8 cellular contexts compared by ENCODE assay signal in the genomic region with DNA sequence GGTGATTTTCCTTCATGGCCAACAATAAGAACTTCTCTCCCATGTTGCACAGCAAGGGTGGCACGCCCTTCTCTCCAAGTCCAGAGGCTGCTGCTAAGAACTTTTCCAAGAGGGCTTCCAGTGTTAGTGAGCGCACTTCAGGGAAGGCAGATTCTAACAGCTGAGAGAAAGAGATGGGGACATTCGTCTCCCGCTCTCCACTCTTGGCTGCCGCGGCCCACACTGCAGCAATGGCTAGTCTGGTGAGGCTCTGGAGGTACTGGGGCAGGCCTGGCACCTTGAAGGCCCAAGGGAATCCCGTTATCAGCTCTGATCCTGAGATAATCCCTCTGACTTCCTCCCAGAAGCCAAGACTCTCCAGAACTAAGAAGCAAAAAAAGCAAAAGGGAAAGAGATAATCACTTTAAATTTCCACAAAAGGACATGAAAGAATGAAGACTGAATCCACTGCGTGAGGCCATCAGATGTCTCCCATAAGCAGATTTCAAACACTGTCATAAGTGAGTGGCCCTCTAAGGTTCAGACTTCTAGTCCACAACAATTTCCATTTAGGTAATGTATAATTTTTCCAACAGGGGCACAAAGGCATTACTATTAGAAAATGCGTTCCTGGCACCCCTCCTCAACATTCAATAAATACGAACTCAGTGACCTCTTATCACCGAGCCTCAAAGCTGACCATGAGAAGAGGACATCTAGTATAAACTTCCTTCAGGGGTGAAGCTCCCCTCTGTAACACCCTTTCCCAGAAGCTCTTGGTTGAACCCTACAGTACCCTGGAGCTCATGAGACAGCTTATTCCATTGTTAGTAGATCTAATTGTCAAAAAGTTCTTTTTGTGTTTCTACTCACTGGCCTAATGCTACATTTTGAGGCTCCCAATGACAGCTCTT.
DNase-seq lines count a peak whose midpoint lies in the region; ATAC-seq and TF ChIP-seq lines count a peak whose summit lies in the region.
"Had no signal": no experiment of that assay in that cellular context is flagged by ENCODE, and none has a peak within 500 bp of the region (broad histone marks: within the 10 kb centered on the region; RNA-seq: fewer than 3 reads in every experiment).

No MANE protein-coding gene starts in this region.

- TF ChIP-seq POLR2A in stomach (IDR thresholded peaks at IDR 0.05) (no peak), ovary (IDR thresholded peaks at IDR 0.05) (no peak)

- POLR2A ChIA-PET in activated B cell treated with CpG ODN at 0.5 μM for 24 hours (lab: Charles Lee): interaction anchor here (1.4 kb wide), 1 partner anchor 53 kb away, joined by 3 read pairs; no protein-coding TSS in a partner anchor

- no peak overlapping the region for H3K4me3 Mint-ChIP-seq in activated B cell treated with CpG ODN at 0.5 μM for 24 hours

- no peaks in the 10 kb centered on the region for H3K9me3 ChIP-seq in right atrium auricular region
- no peaks in the 10 kb centered on the region for H3K9me3 ChIP-seq in stomach
- no peaks in the 10 kb centered on the region for H3K9me3 ChIP-seq in ovary

- CTCF ChIA-PET in activated B cell treated with CpG ODN at 0.5 μM for 24 hours (lab: Charles Lee): interaction anchor here (0.7 kb wide), 1 partner anchor 17 kb away, joined by 3 read pairs; no protein-coding TSS in a partner anchor

- no peak for TF ChIP-seq CTCF in activated B cell treated with CpG ODN at 0.5 μM for 24 hours (IDR thresholded peaks at IDR 0.05)
- no peak for TF ChIP-seq CTCF in right atrium auricular region (IDR thresholded peaks at IDR 0.05)
- TF ChIP-seq CTCF in stomach (IDR thresholded peaks at IDR 0.05): no peak
- no peak for TF ChIP-seq CTCF in ovary (IDR thresholded peaks at IDR 0.05)

- H3K27ac Mint-ChIP-seq in activated B cell treated with CpG ODN at 0.5 μM for 24 hours: peak overlapping the region; percentile 92

- no peak for TF ChIP-seq EP300 in stomach (IDR thresholded peaks at IDR 0.05)
- no peak for TF ChIP-seq EP300 in ovary (IDR thresholded peaks at IDR 0.05)

- H3K27me3 Mint-ChIP-seq in activated B cell treated with CpG ODN at 0.5 μM for 24 hours: no peaks in the 10 kb centered on the region

- 90 to 93% (median 92%) methylated on average over 10 to 11 of the region's 11 CpGs for WGBS in stomach, 5 donors
- WGBS in ovary, 3 donors: 95 to 98% (median 97%) methylated on average over 11 of the region's 11 CpGs

- peaks cover 47% of the 10 kb centered on the region for H3K36me3 Mint-ChIP-seq in activated B cell treated with CpG ODN at 0.5 μM for 24 hours (ENCODE audit: low read depth)

- H3K27ac ChIP-seq in right atrium auricular region (peak overlapping the region; percentile 74 to 82), stomach (peak overlapping the region in 4 of 5 donors; percentile 41 to 76 (median 72)), ovary (no peak overlapping the region)

- H3K4me1 ChIP-seq in right atrium auricular region (peaks cover 0 to 26% of the 10 kb centered on the region in 2 donors), stomach (peaks cover 7 to 23% (median 9%) of the 10 kb centered on the region in 4 donors), ovary (ENCODE audit: insufficient read depth) (peaks cover 2% of the 10 kb centered on the region)

- H3K36me3 ChIP-seq in right atrium auricular region (peaks cover 11% of the 10 kb centered on the region), stomach (peaks cover 0 to 32% (median 25%) of the 10 kb centered on the region in 4 donors), ovary (no peaks in the 10 kb centered on the region)

- DNase-seq in activated B cell treated with CpG ODN at 0.5 μM for 24 hours (no peak), right atrium auricular region (ENCODE audit: low spot score) (no peak), stomach (no peak), SK-N-DZ (ENCODE audit: low spot score) (no peak), ovary (no peak)
- DNase-seq: NCI-H1092 had no signal

- peaks cover 18% of the 10 kb centered on the region for H3K4me1 Mint-ChIP-seq in activated B cell treated with CpG ODN at 0.5 μM for 24 hours

- H3K27me3 ChIP-seq in right atrium auricular region (no peaks in the 10 kb centered on the region), stomach (no peaks in the 10 kb centered on the region), ovary (no peaks in the 10 kb centered on the region)

- intact Hi-C loops in activated B cell treated with CpG ODN at 0.5 μM for 24 hours (cut with micrococcal nuclease): loop anchor here (1.0 to 10.0 kb wide), 4 partner anchors 112 to 186 kb away; no protein-coding TSS in a partner anchor
- intact Hi-C loops in stomach (cut with DNase I; ENCODE audit: low total_unique reads): no loop called here
- intact Hi-C loops in ovary (cut with DNase I): no loop called here

- H3K4me3 ChIP-seq in right atrium auricular region (no peak overlapping the region), stomach (no peak overlapping the region), ovary (no peak overlapping the region)

- no peaks in the 10 kb centered on the region for H3K9me3 Mint-ChIP-seq in activated B cell treated with CpG ODN at 0.5 μM for 24 hours

- ATAC-seq in HG02938 (IDR thresholded peaks at IDR 0.05; ENCODE audit: unreplicated experiment) (peak; percentile 8), activated B cell treated with CpG ODN at 0.5 μM for 24 hours (ENCODE audit: low read depth) (no peak), GM21619 (IDR thresholded peaks at IDR 0.05; ENCODE audit: unreplicated experiment) (no peak)

Comparison
In these comparisons a context has a peak if more than half of its experiments do, and no peak if none do; other contexts are left out.
1. H3K27ac ChIP-seq: peak in right atrium auricular region (2 of 2) and stomach (4 of 5); none in ovary (0 of 2).